Comparison of ENCODE assay signal across 9 cellular contexts in genomic region chr19:16112778-16113177, GRCh38. TPM values are rescaled to one million over a fixed set of nuclear protein-coding genes. Genes with fewer than 3 reads are reported as not detected.
DNase-seq lines count a peak whose midpoint lies in the region; ATAC-seq and TF ChIP-seq lines count a peak whose summit lies in the region.
"Had no signal": no experiment of that assay in that cellular context is flagged by ENCODE, and none has a peak within 500 bp of the region (broad histone marks: within the 10 kb centered on the region; RNA-seq: fewer than 3 reads in every experiment).

No MANE protein-coding gene starts in this region.

- DNase-seq in SK-N-SH (no peak), T-cell (no peak), foreskin keratinocyte (no peak), NCI-H2171 treated with DMSO at 0.1 percent for 48 hours (lab: John Stamatoyannopoulos, UW) (no peak), GM10266 (ENCODE audit: extremely low spot score) (no peak)

- H3K9me3 ChIP-seq in SK-N-SH, result no peaks in the 10 kb centered on the region

- peaks cover 57% of the 10 kb centered on the region for H3K79me2 ChIP-seq in SK-N-SH (ENCODE audit: insufficient read depth)

- peak overlapping the region; percentile 97 to 98 for H3K27ac Mint-ChIP-seq in T-cell
- H3K27ac Mint-ChIP-seq in stimulated activated memory B cell treated with anti-CD40 and anti-IgM and Interleukin-4, amounts not matched to agents 10 μg/mL and 1 μg/mL and 100 μg/mL, for 72 hours, result peak overlapping the region; percentile 95

- no peak overlapping the region for H3K27ac ChIP-seq in SK-N-SH (ENCODE audit: low read depth in 2 of 2, low read length in 1 of 2)
- peak overlapping the region; percentile 84 for H3K27ac ChIP-seq in foreskin keratinocyte

- WGBS in SK-N-SH (ENCODE audit: low lambda C conversion rate), result 31% methylated on average over 2 of the region's 2 CpGs

- no peak for TF ChIP-seq EP300 in SK-N-SH (IDR thresholded peaks at IDR 0.05; ENCODE audit: borderline replicate concordance in 1 of 2, low read depth in 1 of 2, low read length in 1 of 2)

- peaks cover 42 to 53% (median 52%) of the 10 kb centered on the region in 3 donors for H3K4me1 Mint-ChIP-seq in T-cell
- peaks cover 55% of the 10 kb centered on the region for H3K4me1 Mint-ChIP-seq in stimulated activated memory B cell treated with anti-CD40 and anti-IgM and Interleukin-4, amounts not matched to agents 10 μg/mL and 1 μg/mL and 100 μg/mL, for 72 hours

- peak overlapping the region; percentile 94 to 98 (median 97) for H3K4me3 Mint-ChIP-seq in T-cell
- H3K4me3 Mint-ChIP-seq in stimulated activated memory B cell treated with anti-CD40 and anti-IgM and Interleukin-4, amounts not matched to agents 10 μg/mL and 1 μg/mL and 100 μg/mL, for 72 hours, result peak overlapping the region; percentile 98

- no peaks in the 10 kb centered on the region for H3K9me2 ChIP-seq in SK-N-SH

- no peak for TF ChIP-seq CTCF in SK-N-SH (IDR thresholded peaks at IDR 0.05)
- TF ChIP-seq CTCF in foreskin keratinocyte (conservative IDR thresholded peaks at IDR 0.05), result no peak
- no peak for TF ChIP-seq CTCF in GM10266 (IDR thresholded peaks at IDR 0.05; ENCODE audit: control insufficient read depth, insufficient read depth, low read depth, missing control alignments)

- CTCF ChIA-PET in SK-N-SH (lab: Yijun Ruan, JAX), result interaction anchor here (1.1 to 4.7 kb wide), 3 partner anchors 48 to 86 kb away, joined by 3 to 22 read pairs (median 7); no protein-coding TSS in a partner anchor
- CTCF ChIA-PET in T-cell (lab: Charles Lee), result interaction anchor here in 1 of 2 donors (0.8 to 2.0 kb wide), 2 partner anchors 26 to 50 kb away, joined by 3 to 5 read pairs; no protein-coding TSS in a partner anchor

- peaks cover 9 to 10% of the 10 kb centered on the region in 2 experiments for H3K4me1 ChIP-seq in SK-N-SH (ENCODE audit: control insufficient read depth in 1 of 2, insufficient read depth in 2 of 2, low read depth in 1 of 2, low read length in 1 of 2)
- no peaks in the 10 kb centered on the region for H3K4me1 ChIP-seq in foreskin keratinocyte

- peaks cover 17% of the 10 kb centered on the region for H3K36me3 Mint-ChIP-seq in T-cell
- H3K36me3 Mint-ChIP-seq in stimulated activated memory B cell treated with anti-CD40 and anti-IgM and Interleukin-4, amounts not matched to agents 10 μg/mL and 1 μg/mL and 100 μg/mL, for 72 hours, result peaks cover 34% of the 10 kb centered on the region

- peak overlapping the region; percentile 98 for H3K4me2 ChIP-seq in SK-N-SH

- no peaks in the 10 kb centered on the region for H3K27me3 ChIP-seq in SK-N-SH (ENCODE audit: insufficient read depth)
- H3K27me3 ChIP-seq in foreskin keratinocyte, result no peaks in the 10 kb centered on the region

- H3K27me3 Mint-ChIP-seq in T-cell, result no peaks in the 10 kb centered on the region
- H3K27me3 Mint-ChIP-seq in stimulated activated memory B cell treated with anti-CD40 and anti-IgM and Interleukin-4, amounts not matched to agents 10 μg/mL and 1 μg/mL and 100 μg/mL, for 72 hours, result no peaks in the 10 kb centered on the region

- POLR2A ChIA-PET in SK-N-SH (lab: Yijun Ruan, JAX) (no interaction called here), T-cell (lab: Charles Lee) (no interaction called here)

- no peak for ATAC-seq in SK-N-SH treated with all-trans-retinoic acid at 6 μM for 48 hours
- ATAC-seq in T-cell (replicated peaks in 1 of 4), result no peak
- no peak for ATAC-seq in foreskin keratinocyte
- ATAC-seq in stimulated activated memory B cell treated with anti-CD40 and anti-IgM and Interleukin-4, amounts not matched to agents 10 μg/mL and 1 μg/mL and 100 μg/mL, for 72 hours, result no peak
- no peak for ATAC-seq in GM21723 (IDR thresholded peaks at IDR 0.05; ENCODE audit: unreplicated experiment)

- H4K20me1 ChIP-seq in SK-N-SH (ENCODE audit: insufficient read depth), result peaks cover 10% of the 10 kb centered on the region; the same call in 1 of the 2 replicates

- H3F3A ChIP-seq in SK-N-SH (replicated peaks; ENCODE audit: insufficient read depth), result no peaks in the 10 kb centered on the region

- H3K9ac ChIP-seq in SK-N-SH, result peak overlapping the region; percentile 95; the same call in 1 of the 2 replicates

- H2AFZ ChIP-seq in SK-N-SH (ENCODE audit: low read depth), result no peak overlapping the region

- peaks cover 2 to 6% of the 10 kb centered on the region in 2 experiments for H3K36me3 ChIP-seq in SK-N-SH (replicated peaks in 1 of 2; ENCODE audit: control insufficient read depth in 1 of 2, insufficient read depth in 2 of 2, low read length in 1 of 2)

- TF ChIP-seq RAD21 in SK-N-SH (IDR thresholded peaks at IDR 0.05; ENCODE audit: low read length), result no peak

- H3K9me3 Mint-ChIP-seq in T-cell, result no peaks in the 10 kb centered on the region
- H3K9me3 Mint-ChIP-seq in stimulated activated memory B cell treated with anti-CD40 and anti-IgM and Interleukin-4, amounts not matched to agents 10 μg/mL and 1 μg/mL and 100 μg/mL, for 72 hours, result no peaks in the 10 kb centered on the region

- H3K4me3 ChIP-seq in SK-N-SH (ENCODE audit: low read depth in 2 of 2, low read length in 1 of 2), result peak overlapping the region; percentile 82 to 100

TF ChIP-seq in SK-N-SH, 30 proteins besides CTCF, POLR2A, EP300 and RAD21:
- TF ChIP-seq GATA2 (CRISPR knock-in tag; IDR thresholded peaks at IDR 0.05) (no peak), USF2 (IDR thresholded peaks at IDR 0.05; ENCODE audit: borderline replicate concordance, low read depth, low read length) (no peak)

TF ChIP-seq in SK-N-SH treated with all-trans-retinoic acid at 6 μM for 48 hours, 23 proteins besides CTCF, POLR2A, EP300 and RAD21:
- TF ChIP-seq ZFP3 (CRISPR knock-in tag; IDR thresholded peaks at IDR 0.05) (no peak), CSDC2 (CRISPR knock-in tag; IDR thresholded peaks at IDR 0.05) (no peak), RARB (CRISPR knock-in tag; IDR thresholded peaks at IDR 0.05) (no peak), ZNF8 (CRISPR knock-in tag; IDR thresholded peaks at IDR 0.05) (no peak), ZNF70 (CRISPR knock-in tag; IDR thresholded peaks at IDR 0.05) (no peak), TCF4 (CRISPR knock-in tag; IDR thresholded peaks at IDR 0.05; ENCODE audit: borderline replicate concordance) (no peak), ISL1 (CRISPR knock-in tag; IDR thresholded peaks at IDR 0.05) (no peak), GLIS3 (CRISPR knock-in tag; IDR thresholded peaks at IDR 0.05) (no peak)
- TF ChIP-seq, protein P1, sequence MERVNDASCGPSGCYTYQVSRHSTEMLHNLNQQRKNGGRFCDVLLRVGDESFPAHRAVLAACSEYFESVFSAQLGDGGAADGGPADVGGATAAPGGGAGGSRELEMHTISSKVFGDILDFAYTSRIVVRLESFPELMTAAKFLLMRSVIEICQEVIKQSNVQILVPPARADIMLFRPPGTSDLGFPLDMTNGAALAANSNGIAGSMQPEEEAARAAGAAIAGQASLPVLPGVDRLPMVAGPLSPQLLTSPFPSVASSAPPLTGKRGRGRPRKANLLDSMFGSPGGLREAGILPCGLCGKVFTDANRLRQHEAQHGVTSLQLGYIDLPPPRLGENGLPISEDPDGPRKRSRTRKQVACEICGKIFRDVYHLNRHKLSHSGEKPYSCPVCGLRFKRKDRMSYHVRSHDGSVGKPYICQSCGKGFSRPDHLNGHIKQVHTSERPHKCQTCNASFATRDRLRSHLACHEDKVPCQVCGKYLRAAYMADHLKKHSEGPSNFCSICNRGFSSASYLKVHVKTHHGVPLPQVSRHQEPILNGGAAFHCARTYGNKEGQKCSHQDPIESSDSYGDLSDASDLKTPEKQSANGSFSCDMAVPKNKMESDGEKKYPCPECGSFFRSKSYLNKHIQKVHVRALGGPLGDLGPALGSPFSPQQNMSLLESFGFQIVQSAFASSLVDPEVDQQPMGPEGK (CRISPR knock-in tag; IDR thresholded peaks at IDR 0.05; ENCODE audit: borderline replicate concordance), result no peak

RNA-seq across cellular contexts. Expression of gene RAB8A, which starts 1.1 kb away (rescaled TPM):
- polyA plus RNA-seq in SK-N-SH (2012; rRNA removed), result 55.2 and 58.0 TPM in 2 replicates
- polyA plus RNA-seq in SK-N-SH (2012; cell fraction: cytosol; rRNA removed), result 54.9 and 59.5 TPM in 2 replicates
- polyA plus RNA-seq in SK-N-SH (2012; cell fraction: nucleus; rRNA removed), result 28.4 and 29.0 TPM in 2 replicates
- total RNA-seq in T-cell, result 10 to 100 TPM; 67.0 to 84.5 (median 71.7) TPM
- total RNA-seq in foreskin keratinocyte, result 76.3 and 84.6 TPM in 2 replicates
- polyA plus RNA-seq in foreskin keratinocyte, result 53.7 and 59.4 TPM in 2 replicates

RNA-seq across cellular contexts. Expression of gene HSH2D, which starts 30.7 kb away (rescaled TPM):
- polyA plus RNA-seq in SK-N-SH (2012; rRNA removed) (not detected in 2 replicates), foreskin keratinocyte (3.2 and 3.6 TPM in 2 replicates)
- not detected in 2 replicates for polyA plus RNA-seq in SK-N-SH (2012; cell fraction: cytosol; rRNA removed)
- not detected in 2 replicates for polyA plus RNA-seq in SK-N-SH (2012; cell fraction: nucleus; rRNA removed)
- total RNA-seq in T-cell (10 to 100 TPM; 23.5 to 37.0 (median 28.5) TPM), foreskin keratinocyte (3.1 and 3.2 TPM in 2 replicates)
- total RNA-seq: LHCN-M2 had no signal

RNA-seq across cellular contexts. Expression of gene TPM4, which starts 36.5 kb away (rescaled TPM):
- polyA plus RNA-seq in SK-N-SH (2012; rRNA removed) (415 and 440 TPM in 2 replicates), foreskin keratinocyte (552 and 595 TPM in 2 replicates)
- 478 and 600 TPM in 2 replicates for polyA plus RNA-seq in SK-N-SH (2012; cell fraction: cytosol; rRNA removed)
- 280 and 324 TPM in 2 replicates for polyA plus RNA-seq in SK-N-SH (2012; cell fraction: nucleus; rRNA removed)
- total RNA-seq in T-cell (100 to 1,000 TPM in 2 of 5 donors, 10 to 100 TPM in 3; 83.6 to 189 (median 99.5) TPM), foreskin keratinocyte (691 and 701 TPM in 2 replicates)
